ENCODE assay signal across 20 cellular contexts in genomic region chr3:136716629-136717028, GRCh38.
"Had no signal": no experiment of that assay in that cellular context is flagged by ENCODE, and none has a peak within 500 bp of the region (broad histone marks: within the 10 kb centered on the region; RNA-seq: fewer than 3 reads in every experiment).

No MANE protein-coding gene starts in this region.

- H3K27ac ChIP-seq: gastrocnemius medialis, upper lobe of left lung had no signal

- H3K4me2 ChIP-seq: SK-N-SH had no signal

- H3K27me3 ChIP-seq: gastrocnemius medialis, left lung, upper lobe of left lung had no signal

- FAIRE-seq: bronchial epithelial cell had no signal

- H3K4me3 ChIP-seq: gastrocnemius medialis, left lung, upper lobe of left lung had no signal

- H3K9me3 Mint-ChIP-seq: activated naive CD4-positive, alpha-beta T cell treated with anti-CD3 and anti-CD28 coated beads for 36 hours; activated T-helper 17 cell treated with anti-CD3 and anti-CD28 coated beads, Interleukin-2, amount 50 U/mL, for 72 hours; T-cell had no signal

- H3K27me3 Mint-ChIP-seq: activated T-helper 17 cell treated with anti-CD3 and anti-CD28 coated beads, Interleukin-2, amount 50 U/mL, for 72 hours; progenitor cell of endocrine pancreas; T-cell had no signal

- H3K4me3 Mint-ChIP-seq: activated naive CD4-positive, alpha-beta T cell treated with anti-CD3 and anti-CD28 coated beads for 36 hours; activated T-helper 17 cell treated with anti-CD3 and anti-CD28 coated beads, Interleukin-2, amount 50 U/mL, for 72 hours; T-cell had no signal

- H3K9me3 ChIP-seq: gastrocnemius medialis, left lung, SK-N-SH, upper lobe of left lung had no signal

- DNase-seq: activated CD4-positive, alpha-beta T cell treated with anti-CD3 and anti-CD28 coated beads for 48 hours; activated CD4-positive, CD25-positive, alpha-beta regulatory T cell; activated naive CD4-positive, alpha-beta T cell treated with anti-CD3 and anti-CD28 coated beads for 36 hours; cerebellar nuclear complex; cortex of kidney; gastrocnemius medialis; head of caudate nucleus; left lung; midbrain; SK-N-SH; stimulated activated CD4-positive, alpha-beta T cell treated with anti-CD3 and anti-CD28 coated beads, Interleukin-12 subunit alpha, Interleukin-12 subunit beta, amount 100 ng/mL, for 4 hours; stimulated activated CD4-positive, alpha-beta T cell treated with anti-CD3 and anti-CD28 coated beads, Interleukin-1b, Interleukin-23, amount 100 ng/mL, for 48 hours; stimulated activated CD8-positive, alpha-beta memory T cell treated with anti-CD3 and anti-CD28 coated beads, Interleukin-4, amount 100 ng/mL, for 48 hours; stimulated activated naive CD4-positive, alpha-beta T cell; T-cell; upper lobe of left lung had no signal

- H3K27ac Mint-ChIP-seq: activated naive CD4-positive, alpha-beta T cell treated with anti-CD3 and anti-CD28 coated beads for 36 hours; activated T-helper 17 cell treated with anti-CD3 and anti-CD28 coated beads, Interleukin-2, amount 50 U/mL, for 72 hours; progenitor cell of endocrine pancreas; T-cell had no signal

- ATAC-seq: activated T-helper 17 cell treated with anti-CD3 and anti-CD28 coated beads, Interleukin-2, amount 50 U/mL, for 72 hours; esophagus mucosa; gastrocnemius medialis; left lung; T-cell had no signal

- H3K36me3 ChIP-seq: gastrocnemius medialis, left lung, upper lobe of left lung had no signal
